Comparison of ENCODE assay signal across 1 cellular context in genomic region chr1:161531986-161532875, GRCh38.
A peak's percentile ranks its signal among the peaks of the same experiment; 100 is the strongest.
TF ChIP-seq lines count a peak whose summit lies in the region.

No MANE protein-coding gene starts in this region.

TF ChIP-seq in K562, 482 proteins besides CTCF, POLR2A, EP300 and RAD21 (continued from another document):
- TF ChIP-seq NR0B1 (IDR thresholded peaks at IDR 0.05; ENCODE audit: partially characterized antibody), result no peak
- TF ChIP-seq ADNP (tag; IDR thresholded peaks at IDR 0.05), result 0 out of 2 replicates have a peak, but pooled peaks have one; percentile 5
- no peak for TF ChIP-seq ZNF431 (CRISPR knock-in tag; IDR thresholded peaks at IDR 0.05)
- no peak for TF ChIP-seq NKRF (IDR thresholded peaks at IDR 0.05; ENCODE audit: borderline replicate concordance)
- no peak for TF ChIP-seq CEBPB (tag; IDR thresholded peaks at IDR 0.05)
- TF ChIP-seq MEF2A (IDR thresholded peaks at IDR 0.05; ENCODE audit: control insufficient read depth, low read depth, low read length), result no peak
- TF ChIP-seq PPARD (CRISPR knock-in tag; IDR thresholded peaks at IDR 0.05), result no peak
- TF ChIP-seq ZBTB40 (IDR thresholded peaks at IDR 0.05), result peak; percentile 61; the same call in 1 of the 2 replicates
- no peak for TF ChIP-seq ZBTB40 (CRISPR knock-in tag; IDR thresholded peaks at IDR 0.05)
- no peak for TF ChIP-seq TFAP4 (CRISPR knock-in tag; IDR thresholded peaks at IDR 0.05; ENCODE audit: borderline replicate concordance)
- no peak for TF ChIP-seq TAF7 (tag; IDR thresholded peaks at IDR 0.05)
- TF ChIP-seq TBP (optimal IDR thresholded peaks at IDR 0.05; ENCODE audit: low read depth, low read length), result peak; percentile 98
- peak; percentile 76 for TF ChIP-seq ZNF592 (IDR thresholded peaks at IDR 0.05)
- TF ChIP-seq RCOR1 (IDR thresholded peaks at IDR 0.05; ENCODE audit: borderline replicate concordance in 1 of 2, low read depth in 2 of 2, low read length in 2 of 2), result no peak
- peak; percentile 44 for TF ChIP-seq HNRNPLL (IDR thresholded peaks at IDR 0.05; ENCODE audit: low read depth, low read length, poor library complexity, severe bottlenecking)
- no peak for TF ChIP-seq NR2C2 (CRISPR knock-in tag; IDR thresholded peaks at IDR 0.05)
- TF ChIP-seq NR2C2 (tag; IDR thresholded peaks at IDR 0.05), result peak; percentile 37
- TF ChIP-seq ZNF41 (CRISPR knock-in tag; conservative IDR thresholded peaks at IDR 0.05), result no peak
- TF ChIP-seq ID3 (CRISPR knock-in tag; IDR thresholded peaks at IDR 0.05), result no peak
- 0 out of 2 replicates have a peak, but pooled peaks have one; percentile 30 for TF ChIP-seq ID3 (tag; IDR thresholded peaks at IDR 0.05)
- no peak for TF ChIP-seq ARID3B (CRISPR knock-in tag; IDR thresholded peaks at IDR 0.05; ENCODE audit: borderline replicate concordance)
